In genomic region chr13:111945086-111945485, GRCh38 we compare ENCODE assay signal across 21 cellular contexts.
"Had no signal": no experiment of that assay in that cellular context is flagged by ENCODE, and none has a peak within 500 bp of the region (broad histone marks: within the 10 kb centered on the region; RNA-seq: fewer than 3 reads in every experiment).

No MANE protein-coding gene starts in this region.

- H3K36me3 ChIP-seq: heart left ventricle, left lung, pancreas, prostate gland, right lobe of liver, thoracic aorta, transverse colon had no signal

- H3K4me1 Mint-ChIP-seq: naive B cell; nephron; stimulated activated naive B cell treated with anti-CD40 and anti-IgM and Interleukin-4, amounts not matched to agents 10 μg/mL and 1 μg/mL and 100 μg/mL, for 72 hours; stimulated activated naive CD8-positive, alpha-beta T cell treated with anti-CD3 and anti-CD28 coated beads, Interleukin-15, amount 100 ng/mL, for 72 hours had no signal

- H3K9me3 ChIP-seq: pancreas, prostate gland, right lobe of liver had no signal

- H3K27ac Mint-ChIP-seq: naive B cell; nephron; stimulated activated naive B cell treated with anti-CD40 and anti-IgM and Interleukin-4, amounts not matched to agents 10 μg/mL and 1 μg/mL and 100 μg/mL, for 72 hours; stimulated activated naive CD8-positive, alpha-beta T cell treated with anti-CD3 and anti-CD28 coated beads, Interleukin-15, amount 100 ng/mL, for 72 hours had no signal

- H3K4me3 ChIP-seq: dorsolateral prefrontal cortex, heart left ventricle, left lung, lung, pancreas, prostate gland, right lobe of liver, thoracic aorta, transverse colon had no signal

- H3K36me3 Mint-ChIP-seq: naive B cell had no signal

- H3K4me1 ChIP-seq: heart left ventricle, left lung, pancreas, prostate gland, right lobe of liver, transverse colon had no signal

- H3K27ac ChIP-seq: dorsolateral prefrontal cortex, heart left ventricle, left lung, pancreas, prostate gland, right lobe of liver, thoracic aorta, transverse colon had no signal

- DNase-seq: cortex of kidney; effector memory CD4-positive, alpha-beta T cell; heart left ventricle; hypothalamus; left lung; mesenchymal stem cell; naive B cell; occipital lobe; pancreas; right lobe of liver; stimulated activated CD4-positive, alpha-beta T cell treated with anti-CD3 and anti-CD28 coated beads, Interleukin-2, amount 100 ng/mL, for 24 hours; stimulated activated CD4-positive, alpha-beta T cell treated with anti-CD3 and anti-CD28 coated beads, Interleukin-4, amount 100 ng/mL, for 4 hours; stimulated activated naive B cell treated with anti-CD40 and anti-IgM and Interleukin-4, amounts not matched to agents 10 μg/mL and 1 μg/mL and 100 μg/mL, for 72 hours; stimulated activated naive CD8-positive, alpha-beta T cell treated with anti-CD3 and anti-CD28 coated beads, Interleukin-15, amount 100 ng/mL, for 72 hours; substantia nigra; transverse colon had no signal

- H3K27me3 ChIP-seq: pancreas, right lobe of liver, transverse colon had no signal

- ATAC-seq: heart left ventricle; left lung; stimulated activated naive B cell treated with anti-CD40 and anti-IgM and Interleukin-4, amounts not matched to agents 10 μg/mL and 1 μg/mL and 100 μg/mL, for 72 hours; stimulated activated naive CD8-positive, alpha-beta T cell treated with anti-CD3 and anti-CD28 coated beads, Interleukin-15, amount 100 ng/mL, for 72 hours had no signal

- H3K4me3 Mint-ChIP-seq: naive B cell; nephron; stimulated activated naive B cell treated with anti-CD40 and anti-IgM and Interleukin-4, amounts not matched to agents 10 μg/mL and 1 μg/mL and 100 μg/mL, for 72 hours; stimulated activated naive CD8-positive, alpha-beta T cell treated with anti-CD3 and anti-CD28 coated beads, Interleukin-15, amount 100 ng/mL, for 72 hours had no signal
